In genomic region chr11:130407978-130408377, GRCh38 we compare ENCODE assay signal across 13 cellular contexts. TPM values are rescaled to one million over a fixed set of nuclear protein-coding genes. Genes with fewer than 3 reads are reported as not detected.
A peak's percentile ranks its signal among the peaks of the same experiment; 100 is the strongest.
DNase-seq lines count a peak whose midpoint lies in the region; ATAC-seq and TF ChIP-seq lines count a peak whose summit lies in the region.
"Had no signal": no experiment of that assay in that cellular context is flagged by ENCODE, and none has a peak within 500 bp of the region (broad histone marks: within the 10 kb centered on the region; RNA-seq: fewer than 3 reads in every experiment).

No MANE protein-coding gene starts in this region.

- no peak for TF ChIP-seq POLR2A in sigmoid colon (IDR thresholded peaks at IDR 0.05)

- H3K4me3 ChIP-seq in sigmoid colon (no peak overlapping the region), BE2C (ENCODE audit: low read depth, low read length) (no peak overlapping the region)

- H3K9me3 ChIP-seq in sigmoid colon (no peaks in the 10 kb centered on the region), BE2C (no peaks in the 10 kb centered on the region)

- TF ChIP-seq EP300 in sigmoid colon (IDR thresholded peaks at IDR 0.05) = peak; percentile 56 to 83 (median 68)

- ATAC-seq in SK-N-SH treated with all-trans-retinoic acid at 6 μM for 48 hours = peak; percentile 32
- ATAC-seq in GM21367 (IDR thresholded peaks at IDR 0.05; ENCODE audit: unreplicated experiment) = no peak

- H3K27me3 ChIP-seq in sigmoid colon (no peaks in the 10 kb centered on the region), BE2C (peaks cover 6% of the 10 kb centered on the region; the same call in 1 of the 2 replicates)

- peak overlapping the region; percentile 45 to 83 (median 78) for H3K27ac ChIP-seq in sigmoid colon
- H3K27ac ChIP-seq: VCaP had no signal

- WGBS in sigmoid colon, 2 donors = 39 to 56% methylated on average over 7 of the region's 7 CpGs

- DNase-seq in GM04503 (ENCODE audit: low read depth) = peak; percentile 61
- DNase-seq in fibroblast of the conjunctiva (ENCODE audit: low read depth) = peak; percentile 29
- peak; percentile 95 for DNase-seq in sigmoid colon
- DNase-seq in NAMALWA (ENCODE audit: low spot score) = no peak
- no peak for DNase-seq in effector CD4-positive, alpha-beta T cell
- no peak for DNase-seq in BE2C
- DNase-seq: DMS153; NCI-H1417 treated with DMSO at 0.1 percent for 48 hours; stimulated activated CD4-positive, alpha-beta T cell treated with anti-CD3 and anti-CD28 coated beads, Interleukin-4, amount 100 ng/mL, for 1 hour had no signal

- peaks cover 0 to 6% (median 0%) of the 10 kb centered on the region in 4 donors for H3K36me3 ChIP-seq in sigmoid colon
- H3K36me3 ChIP-seq in BE2C = no peaks in the 10 kb centered on the region

- H3K4me1 ChIP-seq in sigmoid colon = peaks cover 0 to 67% (median 61%) of the 10 kb centered on the region in 4 donors
- no peaks in the 10 kb centered on the region for H3K4me1 ChIP-seq in BE2C

- no peak for TF ChIP-seq CTCF in sigmoid colon (IDR thresholded peaks at IDR 0.05)
- TF ChIP-seq CTCF in BE2C (IDR thresholded peaks at IDR 0.05; ENCODE audit: low read depth, low read length) = no peak

- intact Hi-C loops in sigmoid colon (cut with DNase I) = loop anchor here (2.0 to 10.0 kb wide), 2 partner anchors 17 to 333 kb away; no protein-coding TSS in a partner anchor

TF ChIP-seq in SK-N-SH treated with all-trans-retinoic acid at 6 μM for 48 hours, 23 proteins besides CTCF, POLR2A, EP300 and RAD21:
- TF ChIP-seq ZNF70 (CRISPR knock-in tag; IDR thresholded peaks at IDR 0.05) (no peak), ESRRG (CRISPR knock-in tag; IDR thresholded peaks at IDR 0.05) (no peak), GLIS3 (CRISPR knock-in tag; IDR thresholded peaks at IDR 0.05) (no peak), ZFP30 (CRISPR knock-in tag; IDR thresholded peaks at IDR 0.05) (no peak), RARB (CRISPR knock-in tag; IDR thresholded peaks at IDR 0.05) (no peak), TCF4 (CRISPR knock-in tag; IDR thresholded peaks at IDR 0.05; ENCODE audit: borderline replicate concordance) (no peak), ISL1 (CRISPR knock-in tag; IDR thresholded peaks at IDR 0.05) (no peak), ZC3H10 (CRISPR knock-in tag; IDR thresholded peaks at IDR 0.05) (no peak), TSHZ2 (CRISPR knock-in tag; IDR thresholded peaks at IDR 0.05) (no peak), PATZ1 (CRISPR knock-in tag; IDR thresholded peaks at IDR 0.05; ENCODE audit: borderline replicate concordance) (no peak), CSDC2 (CRISPR knock-in tag; IDR thresholded peaks at IDR 0.05) (no peak), OSR1 (CRISPR knock-in tag; IDR thresholded peaks at IDR 0.05) (no peak), TOX (CRISPR knock-in tag; IDR thresholded peaks at IDR 0.05; ENCODE audit: borderline replicate concordance) (no peak), PPARA (CRISPR knock-in tag; IDR thresholded peaks at IDR 0.05; ENCODE audit: borderline replicate concordance) (no peak), ZFP3 (CRISPR knock-in tag; IDR thresholded peaks at IDR 0.05) (no peak), ZNF8 (CRISPR knock-in tag; IDR thresholded peaks at IDR 0.05) (no peak)
- TF ChIP-seq, protein P1, sequence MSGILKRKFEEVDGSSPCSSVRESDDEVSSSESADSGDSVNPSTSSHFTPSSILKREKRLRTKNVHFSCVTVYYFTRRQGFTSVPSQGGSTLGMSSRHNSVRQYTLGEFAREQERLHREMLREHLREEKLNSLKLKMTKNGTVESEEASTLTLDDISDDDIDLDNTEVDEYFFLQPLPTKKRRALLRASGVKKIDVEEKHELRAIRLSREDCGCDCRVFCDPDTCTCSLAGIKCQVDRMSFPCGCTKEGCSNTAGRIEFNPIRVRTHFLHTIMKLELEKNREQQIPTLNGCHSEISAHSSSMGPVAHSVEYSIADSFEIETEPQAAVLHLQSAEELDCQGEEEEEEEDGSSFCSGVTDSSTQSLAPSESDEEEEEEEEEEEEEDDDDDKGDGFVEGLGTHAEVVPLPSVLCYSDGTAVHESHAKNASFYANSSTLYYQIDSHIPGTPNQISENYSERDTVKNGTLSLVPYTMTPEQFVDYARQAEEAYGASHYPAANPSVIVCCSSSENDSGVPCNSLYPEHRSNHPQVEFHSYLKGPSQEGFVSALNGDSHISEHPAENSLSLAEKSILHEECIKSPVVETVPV (CRISPR knock-in tag; IDR thresholded peaks at IDR 0.05) = no peak
- TF ChIP-seq, protein P2, sequence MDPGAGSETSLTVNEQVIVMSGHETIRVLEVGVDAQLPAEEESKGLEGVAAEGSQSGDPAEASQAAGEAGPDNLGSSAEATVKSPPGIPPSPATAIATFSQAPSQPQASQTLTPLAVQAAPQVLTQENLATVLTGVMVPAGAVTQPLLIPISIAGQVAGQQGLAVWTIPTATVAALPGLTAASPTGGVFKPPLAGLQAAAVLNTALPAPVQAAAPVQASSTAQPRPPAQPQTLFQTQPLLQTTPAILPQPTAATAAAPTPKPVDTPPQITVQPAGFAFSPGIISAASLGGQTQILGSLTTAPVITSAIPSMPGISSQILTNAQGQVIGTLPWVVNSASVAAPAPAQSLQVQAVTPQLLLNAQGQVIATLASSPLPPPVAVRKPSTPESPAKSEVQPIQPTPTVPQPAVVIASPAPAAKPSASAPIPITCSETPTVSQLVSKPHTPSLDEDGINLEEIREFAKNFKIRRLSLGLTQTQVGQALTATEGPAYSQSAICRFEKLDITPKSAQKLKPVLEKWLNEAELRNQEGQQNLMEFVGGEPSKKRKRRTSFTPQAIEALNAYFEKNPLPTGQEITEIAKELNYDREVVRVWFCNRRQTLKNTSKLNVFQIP (CRISPR knock-in tag; IDR thresholded peaks at IDR 0.05; ENCODE audit: borderline replicate concordance, low read depth) = no peak
TF ChIP-seq in SK-N-SH treated with all-trans-retinoic acid at 6 μM for 48 hours: peak in this region for 0.

RNA-seq across cellular contexts. Expression of gene ADAMTS8, which starts 20.4 kb away (rescaled TPM):
- 10 to 100 TPM in 1 of 4 donors, 1 to 10 TPM in 3; 3.5 to 11.9 (median 6.7) TPM for total RNA-seq in sigmoid colon
- 1 to 10 TPM in 1 of 3 donors, under 1 TPM in 1, not detected in 1; under 0.01 to 3.3 TPM for polyA plus RNA-seq in sigmoid colon
- polyA plus RNA-seq in BE2C (2012; ENCODE audit: insufficient read depth, insufficient read length, low read depth) = not detected
- total RNA-seq: activated T-helper 1 cell treated with anti-CD3 and anti-CD28 coated beads, Interleukin-12 subunit alpha, Interleukin-12 subunit beta, Interleukin-2, Interleukin-4 antibody, amounts not matched to agents 30 ng/mL and 10 ng/mL and 1 ng/mL, durations not matched to agents 14 hours and 24 hours and 36 hours had no signal

RNA-seq across cellular contexts. Expression of gene ADAMTS15, which starts 40.5 kb away (rescaled TPM):
- total RNA-seq in sigmoid colon = 1 to 10 TPM; 2.1 to 8.9 (median 3.2) TPM
- 1 to 10 TPM in 1 of 3 donors, under 1 TPM in 2; 0.46 to 6.1 (median 0.60) TPM for polyA plus RNA-seq in sigmoid colon
- polyA plus RNA-seq in BE2C (2012; ENCODE audit: insufficient read depth, insufficient read length, low read depth) = 0.99 TPM
- total RNA-seq: activated T-helper 1 cell treated with anti-CD3 and anti-CD28 coated beads, Interleukin-12 subunit alpha, Interleukin-12 subunit beta, Interleukin-2, Interleukin-4 antibody, amounts not matched to agents 30 ng/mL and 10 ng/mL and 1 ng/mL, durations not matched to agents 14 hours and 24 hours and 36 hours had no signal

Comparison
In these comparisons a context has a peak if more than half of its experiments do, and no peak if none do; other contexts are left out.
1. DNase-seq: peak in GM04503 (single experiment), fibroblast of the conjunctiva (single experiment) and sigmoid colon (single experiment); none in NAMALWA (single experiment), effector CD4-positive, alpha-beta T cell (single experiment) and BE2C (single experiment).